ENCODE assay signal across 8 cellular contexts in genomic region chr1:117930484-117930883, GRCh38. TPM values are rescaled to one million over a fixed set of nuclear protein-coding genes. Genes with fewer than 3 reads are reported as not detected.
DNase-seq lines count a peak whose midpoint lies in the region; ATAC-seq, FAIRE-seq and TF ChIP-seq lines count a peak whose summit lies in the region.

No MANE protein-coding gene starts in this region.

- POLR2A ChIA-PET in PC-3 (lab: Charles Lee; ENCODE audit: unreplicated experiment) = interaction anchor here (0.6 to 0.7 kb wide), 2 partner anchors 552 to 802 kb away, joined by 3 to 6 read pairs; no protein-coding TSS in a partner anchor

- CTCF ChIA-PET in PC-3 (lab: Charles Lee) = no interaction called here

- DNase-seq in GM18507 (ENCODE audit: extremely low spot score, insufficient read length, low read depth) (no peak), PC-3 (no peak), NCI-H524 (lab: John Stamatoyannopoulos, UW) (no peak), GM12892 (ENCODE audit: insufficient read length) (no peak)
- DNase-seq in stimulated activated CD4-positive, alpha-beta T cell treated with anti-CD3 and anti-CD28 coated beads, Interleukin-12 subunit alpha, Interleukin-12 subunit beta, amount 100 ng/mL, for 4 hours = no peak
- no peak for DNase-seq in effector CD4-positive, alpha-beta T cell

- H3K27ac ChIP-seq in PC-3 (ENCODE audit: low read length) = no peak overlapping the region
- no peak overlapping the region for H3K27ac ChIP-seq in esophagus (ENCODE audit: low read depth in 2 of 2, low read length in 1 of 2)
- H3K27ac ChIP-seq in parathyroid adenoma = peak overlapping the region; percentile 64

- H3K36me3 ChIP-seq in PC-3 (ENCODE audit: low read depth, low read length) (peaks cover 23% of the 10 kb centered on the region; the same call in 1 of the 2 replicates), esophagus (ENCODE audit: control insufficient read depth in 2 of 2, insufficient read depth in 2 of 2, low read length in 1 of 2) (peaks cover 0 to 2% of the 10 kb centered on the region in 2 donors), parathyroid adenoma (ENCODE audit: control insufficient read depth, insufficient read depth, low read length) (no peaks in the 10 kb centered on the region)

- H3K4me3 ChIP-seq in PC-3 (ENCODE audit: low read length) = peak overlapping the region; percentile 86
- peak overlapping the region; percentile 92 to 96 for H3K4me3 ChIP-seq in esophagus (ENCODE audit: low read depth in 1 of 2, low read length in 2 of 2)
- peak overlapping the region; percentile 91 for H3K4me3 ChIP-seq in parathyroid adenoma (ENCODE audit: low read depth, low read length)

- no peak for ATAC-seq in PC-3

- FAIRE-seq in GM18507 (lab: Jason Lieb, UNC) (peak; percentile 21), GM12892 (lab: Jason Lieb, UNC) (no peak)

- H3K9ac ChIP-seq in PC-3 (ENCODE audit: low read length) = peak overlapping the region; percentile 93
- H3K9ac ChIP-seq in parathyroid adenoma = no peak overlapping the region

- no TSS peak for BruUV-seq in PC-3 (replicated peaks; lab: Mats Ljungman, UMichigan)

- intact Hi-C loops in PC-3 (cut with micrococcal nuclease) = no loop called here

- H3K4me1 ChIP-seq in PC-3 (ENCODE audit: insufficient read depth, low read length) = peaks cover 42% of the 10 kb centered on the region
- peaks cover 0 to 3% of the 10 kb centered on the region in 2 donors for H3K4me1 ChIP-seq in esophagus (ENCODE audit: control insufficient read depth in 2 of 2, insufficient read depth in 2 of 2, low read length in 1 of 2)
- H3K4me1 ChIP-seq in parathyroid adenoma = peaks cover 7% of the 10 kb centered on the region

- no peak for TF ChIP-seq CTCF in PC-3 (conservative IDR thresholded peaks at IDR 0.05; ENCODE audit: low read depth, low read length)
- TF ChIP-seq CTCF in parathyroid adenoma (IDR thresholded peaks at IDR 0.05) = no peak

- H3K79me2 ChIP-seq in PC-3 (ENCODE audit: low read length) (peaks cover 93% of the 10 kb centered on the region), parathyroid adenoma (peaks cover 13% of the 10 kb centered on the region)

- H3K9me3 ChIP-seq in PC-3 (ENCODE audit: low read length) = no peaks in the 10 kb centered on the region
- peaks cover 0 to 3% of the 10 kb centered on the region in 2 donors for H3K9me3 ChIP-seq in esophagus (ENCODE audit: control insufficient read depth in 2 of 2, insufficient read depth in 1 of 2, low read depth in 1 of 2, low read length in 1 of 2)
- H3K9me3 ChIP-seq in parathyroid adenoma (ENCODE audit: control insufficient read depth, low read length) = no peaks in the 10 kb centered on the region

- H3K4me2 ChIP-seq in PC-3 (ENCODE audit: low read length) = peak overlapping the region; percentile 90
- peak overlapping the region; percentile 73 for H3K4me2 ChIP-seq in parathyroid adenoma (ENCODE audit: low read length)

- no peaks in the 10 kb centered on the region for H3K9me2 ChIP-seq in PC-3 (replicated peaks; ENCODE audit: low read length)

- H4K20me1 ChIP-seq in PC-3 (ENCODE audit: low read length) = peaks cover 37% of the 10 kb centered on the region

- H2AFZ ChIP-seq in PC-3 (ENCODE audit: low read length) (peak overlapping the region; percentile 77), parathyroid adenoma (peak overlapping the region; percentile 91)

- WGBS in esophagus, 2 donors = 1 to 4% methylated on average over 6 of the region's 6 CpGs

- no peaks in the 10 kb centered on the region for H3F3A ChIP-seq in PC-3 (ENCODE audit: low read length, unreplicated experiment)

- no peak for TF ChIP-seq POLR2A in GM12892 (IDR thresholded peaks at IDR 0.05; ENCODE audit: low read depth, low read length)

- no peaks in the 10 kb centered on the region for H3K27me3 ChIP-seq in PC-3 (ENCODE audit: low read length)
- no peaks in the 10 kb centered on the region for H3K27me3 ChIP-seq in esophagus (ENCODE audit: control insufficient read depth in 1 of 2, insufficient read depth in 2 of 2, low read length in 2 of 2)
- no peaks in the 10 kb centered on the region for H3K27me3 ChIP-seq in parathyroid adenoma (ENCODE audit: control insufficient read depth, insufficient read depth, low read length)

RNA-seq across cellular contexts. Expression of gene WDR3, which starts 0.9 kb away (rescaled TPM):
- total RNA-seq in PC-3 (2014; rRNA removed) = 38.2 and 57.8 TPM in 2 replicates
- 1 to 10 TPM; 2.4 to 7.9 TPM for polyA plus RNA-seq in esophagus
- polyA plus RNA-seq in GM12892 (2012; ENCODE audit: missing spikeins) = 34.3 TPM

RNA-seq across cellular contexts. Expression of gene GDAP2, which starts 1.1 kb away (rescaled TPM):
- total RNA-seq in PC-3 (2014; rRNA removed) = 17.7 and 20.7 TPM in 2 replicates
- 1 to 10 TPM; 2.5 to 4.3 TPM for polyA plus RNA-seq in esophagus
- polyA plus RNA-seq in GM12892 (2012; ENCODE audit: missing spikeins) = 6.1 TPM
